ENCODE assay signal across 37 cellular contexts in the genomic region with DNA sequence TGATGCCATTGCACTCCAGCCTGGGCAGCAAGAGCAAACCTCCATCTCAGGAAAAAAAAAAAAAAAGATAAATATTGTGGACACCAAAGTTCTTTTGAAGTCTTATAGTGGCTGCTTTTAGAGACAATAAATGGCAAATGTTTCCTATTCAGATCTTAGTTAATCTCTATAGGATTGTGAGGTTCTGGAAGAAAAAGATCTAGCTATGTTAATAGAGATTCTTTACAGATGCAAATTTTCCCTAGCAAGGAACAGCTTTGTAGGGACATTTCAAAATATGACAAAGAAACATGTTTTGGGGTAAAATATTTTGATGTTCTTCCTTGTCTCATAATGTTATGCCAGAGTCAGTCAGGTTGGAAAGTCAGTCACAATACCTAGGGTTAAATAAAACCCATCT. TPM values are rescaled to one million over a fixed set of nuclear protein-coding genes. Genes with fewer than 3 reads are reported as not detected.
DNase-seq lines count a peak whose midpoint lies in the region; ATAC-seq, FAIRE-seq and TF ChIP-seq lines count a peak whose summit lies in the region.
"Had no signal": no experiment of that assay in that cellular context is flagged by ENCODE, and none has a peak within 500 bp of the region (broad histone marks: within the 10 kb centered on the region; RNA-seq: fewer than 3 reads in every experiment).

No MANE protein-coding gene starts in this region.

- peaks cover 12 to 25% of the 10 kb centered on the region in 2 experiments for H3K27me3 ChIP-seq in K562 (ENCODE audit: control insufficient read depth in 2 of 2, insufficient read depth in 2 of 2, low read length in 2 of 2)
- H3K27me3 ChIP-seq: BE2C; BLaER1; BLaER1 treated with 17β-estradiol and CSF1 and Interleukin-3, amounts not matched to agents 10 nM and 100 nM had no signal

- no peaks in the 10 kb centered on the region for H3K36me3 Mint-ChIP-seq in activated naive CD4-positive, alpha-beta T cell treated with anti-CD3 and anti-CD28 coated beads, Interleukin-2, amount 50 U/mL, for 24 hours
- no peaks in the 10 kb centered on the region for H3K36me3 Mint-ChIP-seq in T-helper 17 cell (ENCODE audit: low read depth)
- H3K36me3 Mint-ChIP-seq: CD14-positive monocyte; CD4-positive, alpha-beta memory T cell; CD4-positive, CD25-positive, alpha-beta regulatory T cell; CD8-positive, alpha-beta T cell had no signal

- H3K4me3 Mint-ChIP-seq in activated naive CD4-positive, alpha-beta T cell treated with anti-CD3 and anti-CD28 coated beads, Interleukin-2, amount 50 U/mL, for 24 hours: no peak overlapping the region
- no peak overlapping the region for H3K4me3 Mint-ChIP-seq in T-helper 17 cell
- H3K4me3 Mint-ChIP-seq: B cell; CD14-positive monocyte; CD4-positive, alpha-beta memory T cell; CD4-positive, alpha-beta T cell; CD4-positive, CD25-positive, alpha-beta regulatory T cell; CD8-positive, alpha-beta memory T cell; CD8-positive, alpha-beta T cell had no signal

- intact Hi-C loops in K562 (cut with micrococcal nuclease): no loop called here

- no peak for TF ChIP-seq CTCF in RWPE1 (conservative IDR thresholded peaks at IDR 0.05; ENCODE audit: low read depth)
- TF ChIP-seq CTCF in K562 (IDR thresholded peaks at IDR 0.05 in 2 of 3, conservative IDR thresholded peaks at IDR 0.05 in 1 of 3; ENCODE audit: insufficient read depth in 2 of 3, low read depth in 1 of 3, low read length in 3 of 3): no peak

- no peak for TF ChIP-seq POLR2A in K562 (conservative IDR thresholded peaks at IDR 0.05)

- H3K9me1 ChIP-seq in K562 (ENCODE audit: control insufficient read depth, insufficient read depth, low read length): no peaks in the 10 kb centered on the region

- no peaks in the 10 kb centered on the region for H3K27me3 Mint-ChIP-seq in activated naive CD4-positive, alpha-beta T cell treated with anti-CD3 and anti-CD28 coated beads, Interleukin-2, amount 50 U/mL, for 24 hours
- H3K27me3 Mint-ChIP-seq in T-helper 17 cell: peaks cover 11% of the 10 kb centered on the region
- H3K27me3 Mint-ChIP-seq: CD4-positive, alpha-beta T cell had no signal

- H3K79me2 ChIP-seq in K562 (ENCODE audit: control insufficient read depth, insufficient read depth, low read length): no peaks in the 10 kb centered on the region

- peaks cover 7 to 11% of the 10 kb centered on the region in 2 experiments; a peak in 4 of 5 replicates for H3K4me1 ChIP-seq in K562 (replicated peaks in 1 of 2; ENCODE audit: control insufficient read depth in 2 of 2, insufficient read depth in 2 of 2, low read length in 2 of 2)
- H3K4me1 ChIP-seq: A549; BE2C; BLaER1; BLaER1 treated with 17β-estradiol and CSF1 and Interleukin-3, amounts not matched to agents 10 nM and 100 nM; Caco-2 had no signal

- H3K36me3 ChIP-seq in K562 (ENCODE audit: control insufficient read depth, insufficient read depth, low read length): no peaks in the 10 kb centered on the region
- H3K36me3 ChIP-seq: BE2C; BLaER1; BLaER1 treated with 17β-estradiol and CSF1 and Interleukin-3, amounts not matched to agents 10 nM and 100 nM had no signal

- no peak for TF ChIP-seq RAD21 in K562 (CRISPR knock-in tag; conservative IDR thresholded peaks at IDR 0.05 in 1 of 2, IDR thresholded peaks at IDR 0.05 in 1 of 2)

- H3K4me1 Mint-ChIP-seq in activated naive CD4-positive, alpha-beta T cell treated with anti-CD3 and anti-CD28 coated beads, Interleukin-2, amount 50 U/mL, for 24 hours: no peaks in the 10 kb centered on the region
- H3K4me1 Mint-ChIP-seq in T-helper 17 cell: no peaks in the 10 kb centered on the region
- H3K4me1 Mint-ChIP-seq: B cell; CD4-positive, alpha-beta memory T cell; CD4-positive, CD25-positive, alpha-beta regulatory T cell; CD8-positive, alpha-beta memory T cell had no signal

- H4K20me1 ChIP-seq in K562 (replicated peaks; ENCODE audit: control insufficient read depth, insufficient read depth, low read length): no peaks in the 10 kb centered on the region
- H4K20me1 ChIP-seq: BLaER1; BLaER1 treated with 17β-estradiol and CSF1 and Interleukin-3, amounts not matched to agents 10 nM and 100 nM had no signal

- ATAC-seq in T-helper 17 cell (no peak), K562 (no peak), GM19463 (IDR thresholded peaks at IDR 0.05; ENCODE audit: unreplicated experiment) (no peak)
- ATAC-seq: A549; CD8-positive, alpha-beta T cell had no signal

- no peak overlapping the region for H3K9ac ChIP-seq in K562 (ENCODE audit: insufficient read depth in 1 of 2, low read depth in 2 of 2, low read length in 2 of 2)
- H3K9ac ChIP-seq: BLaER1; BLaER1 treated with 17β-estradiol and CSF1 and Interleukin-3, amounts not matched to agents 10 nM and 100 nM had no signal

- CTCF ChIA-PET in RWPE1 (lab: Yijun Ruan, JAX): no interaction called here
- CTCF ChIA-PET in K562 (lab: Yijun Ruan, JAX; ENCODE audit: low intra/inter-chr PET ratio): no interaction called here

- no peak overlapping the region for H3K4me3 ChIP-seq in K562
- H3K4me3 ChIP-seq: A549; BLaER1; BLaER1 treated with 17β-estradiol and CSF1 and Interleukin-3, amounts not matched to agents 10 nM and 100 nM had no signal

- peak; percentile 35 for FAIRE-seq in K562 (lab: Jason Lieb, UNC)
- FAIRE-seq: A204.1, A549, D721Med had no signal

- no peak overlapping the region for H3K4me2 ChIP-seq in K562 (ENCODE audit: insufficient read depth, low read length)
- H3K4me2 ChIP-seq: A549; BLaER1; BLaER1 treated with 17β-estradiol and CSF1 and Interleukin-3, amounts not matched to agents 10 nM and 100 nM had no signal

- POLR2A ChIA-PET in RWPE1 (lab: Yijun Ruan, JAX; ENCODE audit: low non-redundant PET) (no interaction called here), K562 (lab: Yijun Ruan, JAX) (interaction anchor here (1.0 kb wide), 1 partner anchor 47 kb away, joined by 3 read pairs; no protein-coding TSS in a partner anchor)

- H2AFZ ChIP-seq in K562 (ENCODE audit: low read depth, low read length): no peak overlapping the region

- peak overlapping the region; percentile 16; the same call in 1 of the 2 replicates for H3K27ac ChIP-seq in RWPE1
- no peak overlapping the region for H3K27ac ChIP-seq in K562 (ENCODE audit: extremely low read depth, low read depth, low read length)
- no peak overlapping the region for H3K27ac ChIP-seq in substantia nigra (ENCODE audit: low read depth, low read length, poor library complexity, severe bottlenecking)
- H3K27ac ChIP-seq: 22Rv1; A549; BLaER1; BLaER1 treated with 17β-estradiol and CSF1 and Interleukin-3, amounts not matched to agents 10 nM and 100 nM; C4-2B had no signal

- BruUV-seq in K562 (replicated peaks; lab: Mats Ljungman, UMichigan): no TSS peak

- peak overlapping the region; percentile 23 for H3K27ac Mint-ChIP-seq in activated naive CD4-positive, alpha-beta T cell treated with anti-CD3 and anti-CD28 coated beads, Interleukin-2, amount 50 U/mL, for 24 hours
- peak overlapping the region; percentile 67 for H3K27ac Mint-ChIP-seq in T-helper 17 cell
- H3K27ac Mint-ChIP-seq: B cell; CD4-positive, alpha-beta memory T cell; CD4-positive, alpha-beta T cell; CD4-positive, CD25-positive, alpha-beta regulatory T cell; CD8-positive, alpha-beta memory T cell; CD8-positive, alpha-beta T cell had no signal

- DNase-seq in activated naive CD4-positive, alpha-beta T cell treated with Interleukin-2 at 50 U/mL for 16 hours: no peak
- DNase-seq in RWPE1 (ENCODE audit: low spot score): no peak
- no peak for DNase-seq in T-helper 17 cell
- no peak for DNase-seq in K562 (ENCODE audit: extremely low read depth in 1 of 4, low spot score in 3 of 4)
- no peak for DNase-seq in activated CD8-positive, alpha-beta memory T cell treated with anti-CD3 and anti-CD28 coated beads for 24 hours
- DNase-seq in substantia nigra (lab: John Stamatoyannopoulos, UW): no peak
- DNase-seq: 8988T; ACHN; AML-193; BE2C; C1 segment of cervical spinal cord; Caco-2; Calu3; CD4-positive, alpha-beta memory T cell; CD4-positive, alpha-beta T cell; CD4-positive, CD25-positive, alpha-beta regulatory T cell; CD8-positive, alpha-beta memory T cell; CD8-positive, alpha-beta T cell; COR-L47; DMS 273 treated with DMSO at 0.1 percent for 48 hours; DMS153; DMS53; DMS79; DMS79 treated with DMSO at 0.1 percent for 48 hours; DND-41; EL had no signal

- H3K9me3 Mint-ChIP-seq in activated naive CD4-positive, alpha-beta T cell treated with anti-CD3 and anti-CD28 coated beads, Interleukin-2, amount 50 U/mL, for 24 hours: no peaks in the 10 kb centered on the region
- H3K9me3 Mint-ChIP-seq: CD4-positive, alpha-beta T cell; CD8-positive, alpha-beta memory T cell; CD8-positive, alpha-beta T cell had no signal

- in situ Hi-C loops in K562 (cut with MboI): no loop called here

- H3K9me3 ChIP-seq in T-helper 17 cell (ENCODE audit: control insufficient read depth, low read length, poor library complexity, severe bottlenecking): no peaks in the 10 kb centered on the region
- H3K9me3 ChIP-seq in K562 (replicated peaks; ENCODE audit: control insufficient read depth, insufficient read depth, low read depth, low read length): no peaks in the 10 kb centered on the region
- H3K9me3 ChIP-seq: A549; BE2C; BLaER1; BLaER1 treated with 17β-estradiol and CSF1 and Interleukin-3, amounts not matched to agents 10 nM and 100 nM; Caco-2 had no signal

- TF ChIP-seq EP300 in K562 (IDR thresholded peaks at IDR 0.05; ENCODE audit: low read length): no peak

TF ChIP-seq in K562, 482 proteins besides CTCF, POLR2A, EP300 and RAD21 (continues in another document):
- no peak for TF ChIP-seq ZNF134 (CRISPR knock-in tag; conservative IDR thresholded peaks at IDR 0.05)
- TF ChIP-seq CREM (IDR thresholded peaks at IDR 0.05; ENCODE audit: low read depth): no peak
- TF ChIP-seq TOE1 (IDR thresholded peaks at IDR 0.05; ENCODE audit: borderline replicate concordance): no peak
- TF ChIP-seq TOE1 (CRISPR knock-in tag; IDR thresholded peaks at IDR 0.05; ENCODE audit: borderline replicate concordance, low read depth): no peak

RNA-seq across cellular contexts. Expression of a gene that starts 24.5 kb away (rescaled TPM):
- total RNA-seq in T-helper 17 cell (10 to 100 TPM; 30.3 to 35.3 TPM), K562 (2014; rRNA removed) (111 and 116 TPM in 2 replicates), K562 (2014; rRNA removed; fragmentation: Illumina TruSeq; extraction: Trizol) (108 and 111 TPM in 2 replicates), K562 (2015; rRNA removed; fragmentation: Illumina TruSeq; extraction: Trizol) (116 and 117 TPM in 2 replicates), K562 (2021) (258 and 292 TPM in 2 replicates)
- 86.3 and 153 TPM in 2 replicates for total RNA-seq in K562 (2011; cell fraction: chromatin; rRNA removed; ENCODE audit: low replicate concordance)
- 101 and 112 TPM in 2 replicates for total RNA-seq in K562 (2011; cell fraction: nucleolus; rRNA removed)
- 95.8 and 102 TPM in 2 replicates for total RNA-seq in K562 (2011; cell fraction: nucleoplasm; rRNA removed)
- polyA plus RNA-seq in K562 (2011; rRNA removed) (59.5 and 105 TPM in 2 replicates), K562 (2014; fragmentation: Illumina TruSeq; extraction: Trizol) (209 and 213 TPM in 2 replicates), K562 (2014; fragmentation: Nextera tagmentation; extraction: Ambion mirVana) (100 to 1,000 TPM in 1 of 2 experiments, 10 to 100 TPM in 1; 31.8 to 203 TPM), K562 (2014; rRNA removed) (135 and 139 TPM in 2 replicates)
- 92.9 and 111 TPM in 2 replicates for polyA plus RNA-seq in K562 (2011; cell fraction: cytosol; rRNA removed)
- 136 and 155 TPM in 2 replicates for polyA plus RNA-seq in K562 (2011; cell fraction: nucleus; rRNA removed)
- 151 and 181 TPM in 2 replicates for polyA plus RNA-seq in K562 (2012)
- 69.1 and 75.9 TPM in 2 replicates for polyA minus RNA-seq in K562 (2011; rRNA and poly(A)+ RNA removed)
- polyA minus RNA-seq in K562 (2011; cell fraction: cytosol; rRNA and poly(A)+ RNA removed): 121 and 149 TPM in 2 replicates
- 21.8 and 35.7 TPM in 2 replicates for polyA minus RNA-seq in K562 (2011; cell fraction: nucleus; rRNA and poly(A)+ RNA removed)
